Comparison of ENCODE assay signal across 8 cellular contexts in the genomic region with DNA sequence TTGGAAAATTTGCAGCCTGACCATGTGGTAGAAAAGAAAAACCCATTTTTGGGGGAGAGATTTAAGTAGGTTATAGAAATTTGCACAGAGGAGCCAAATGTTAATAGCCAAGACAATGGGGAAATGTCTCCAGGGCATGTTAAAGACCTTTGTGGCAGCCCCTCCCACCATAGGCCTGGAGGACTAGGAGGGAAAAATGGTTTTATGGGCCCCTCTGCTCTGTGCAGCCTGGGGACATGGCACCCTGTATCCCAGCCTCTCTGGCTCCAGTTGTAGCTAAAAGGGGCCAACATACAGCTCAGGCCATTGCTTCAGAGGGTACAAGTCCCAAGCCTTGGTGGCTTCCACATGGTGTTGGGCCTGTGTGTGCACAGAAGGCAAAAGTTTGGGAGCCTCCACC.
"Had no signal": no experiment of that assay in that cellular context is flagged by ENCODE, and none has a peak within 500 bp of the region (broad histone marks: within the 10 kb centered on the region; RNA-seq: fewer than 3 reads in every experiment).

No MANE protein-coding gene starts in this region.

- H3K4me3 ChIP-seq: GM12878 had no signal

- ATAC-seq: GM12878 had no signal

- FAIRE-seq: G401.6, GM12878, GM12891, GM12892, GM18507, GM19239 had no signal

- DNase-seq: GDM1, GF-D8 had no signal
